Comparison of ENCODE assay signal across 13 cellular contexts in genomic region chr1:26759531-26759930, GRCh38. TPM values are rescaled to one million over a fixed set of nuclear protein-coding genes. Genes with fewer than 3 reads are reported as not detected.
A peak's percentile ranks its signal among the peaks of the same experiment; 100 is the strongest.
DNase-seq lines count a peak whose midpoint lies in the region; ATAC-seq, FAIRE-seq and TF ChIP-seq lines count a peak whose summit lies in the region.
"Had no signal": no experiment of that assay in that cellular context is flagged by ENCODE, and none has a peak within 500 bp of the region (broad histone marks: within the 10 kb centered on the region; RNA-seq: fewer than 3 reads in every experiment).

No MANE protein-coding gene starts in this region.

- TF ChIP-seq CTCF in 22Rv1 (IDR thresholded peaks at IDR 0.05) (no peak), D721Med (IDR thresholded peaks at IDR 0.05; ENCODE audit: insufficient read depth, missing control alignments) (no peak)
- no peak for TF ChIP-seq CTCF in CD8-positive, alpha-beta T cell (IDR thresholded peaks at IDR 0.05)

- intact Hi-C loops in CD8-positive, alpha-beta T cell (cut with DNase I, micrococcal nuclease) = no loop called here

- peak overlapping the region; percentile 11 for H3K27ac ChIP-seq in 22Rv1
- no peak overlapping the region for H3K27ac ChIP-seq in CD8-positive, alpha-beta T cell (ENCODE audit: low read depth, low read length)

- FAIRE-seq in D721Med (lab: Jason Lieb, UNC) = no peak

- POLR2A ChIA-PET in CD8-positive, alpha-beta T cell (lab: Charles Lee) = no interaction called here

- ATAC-seq in CD8-positive, alpha-beta T cell = no peak
- no peak for ATAC-seq in central memory CD8-positive, alpha-beta T cell (replicated peaks; ENCODE audit: extremely low read depth, poor library complexity, severe bottlenecking)
- ATAC-seq in memory B cell (ENCODE audit: low read depth) = no peak
- no peak for ATAC-seq in GM21717 (IDR thresholded peaks at IDR 0.05; ENCODE audit: unreplicated experiment)
- no peak for ATAC-seq in HG03139 (IDR thresholded peaks at IDR 0.05; ENCODE audit: unreplicated experiment)

- H3K27ac Mint-ChIP-seq in CD8-positive, alpha-beta T cell = peak overlapping the region; percentile 37
- peak overlapping the region; percentile 84 for H3K27ac Mint-ChIP-seq in central memory CD8-positive, alpha-beta T cell (ENCODE audit: low read depth)
- peak overlapping the region; percentile 60 for H3K27ac Mint-ChIP-seq in memory B cell
- H3K27ac Mint-ChIP-seq: HFFc6 had no signal

- no peaks in the 10 kb centered on the region for H3K27me3 ChIP-seq in CD8-positive, alpha-beta T cell (ENCODE audit: insufficient read depth, low read length)

- no peak overlapping the region for H3K4me3 ChIP-seq in CD8-positive, alpha-beta T cell (ENCODE audit: low read depth, low read length)

- H3K36me3 ChIP-seq in CD8-positive, alpha-beta T cell (ENCODE audit: insufficient read depth, low read length) = peaks cover 43% of the 10 kb centered on the region

- no peak overlapping the region for H3K4me3 Mint-ChIP-seq in CD8-positive, alpha-beta T cell
- no peak overlapping the region for H3K4me3 Mint-ChIP-seq in central memory CD8-positive, alpha-beta T cell
- no peak overlapping the region for H3K4me3 Mint-ChIP-seq in memory B cell
- H3K4me3 Mint-ChIP-seq: HFFc6 had no signal

- peaks cover 72% of the 10 kb centered on the region for H3K36me3 Mint-ChIP-seq in CD8-positive, alpha-beta T cell
- H3K36me3 Mint-ChIP-seq in central memory CD8-positive, alpha-beta T cell (ENCODE audit: insufficient read depth) = peaks cover 70% of the 10 kb centered on the region
- peaks cover 21% of the 10 kb centered on the region for H3K36me3 Mint-ChIP-seq in memory B cell

- H3K27me3 Mint-ChIP-seq in CD8-positive, alpha-beta T cell (ENCODE audit: low read depth) = no peaks in the 10 kb centered on the region
- H3K27me3 Mint-ChIP-seq in central memory CD8-positive, alpha-beta T cell = no peaks in the 10 kb centered on the region
- H3K27me3 Mint-ChIP-seq in memory B cell = no peaks in the 10 kb centered on the region

- CTCF ChIA-PET in CD8-positive, alpha-beta T cell (lab: Charles Lee) = interaction anchor here (0.9 to 1.6 kb wide), 4 partner anchors 15 to 66 kb away, joined by 3 to 8 read pairs (median 3); no protein-coding TSS in a partner anchor

- no peaks in the 10 kb centered on the region for H3K9me3 Mint-ChIP-seq in CD8-positive, alpha-beta T cell
- H3K9me3 Mint-ChIP-seq in central memory CD8-positive, alpha-beta T cell = no peaks in the 10 kb centered on the region
- H3K9me3 Mint-ChIP-seq in memory B cell = no peaks in the 10 kb centered on the region
- H3K9me3 Mint-ChIP-seq: HFFc6 had no signal

- no peak for DNase-seq in CD8-positive, alpha-beta T cell
- DNase-seq in central memory CD8-positive, alpha-beta T cell (ENCODE audit: low spot score in 2 of 2) = no peak
- DNase-seq in memory B cell (ENCODE audit: low spot score in 2 of 2) (no peak), D721Med (ENCODE audit: insufficient read length, low spot score) (no peak)
- DNase-seq: ACHN, DMS153, HFFc6, Karpas-422, NCI-H187 treated with DMSO at 0.1 percent for 48 hours, NCI-H446 had no signal

- peaks cover 39% of the 10 kb centered on the region for H3K4me1 Mint-ChIP-seq in CD8-positive, alpha-beta T cell (ENCODE audit: low read depth)
- peaks cover 11% of the 10 kb centered on the region for H3K4me1 Mint-ChIP-seq in central memory CD8-positive, alpha-beta T cell
- H3K4me1 Mint-ChIP-seq in memory B cell = peaks cover 8% of the 10 kb centered on the region

- H3K4me1 ChIP-seq in CD8-positive, alpha-beta T cell (ENCODE audit: insufficient read depth, low read length) = peaks cover 14% of the 10 kb centered on the region

- H3K9me3 ChIP-seq in CD8-positive, alpha-beta T cell (ENCODE audit: low read length) = no peaks in the 10 kb centered on the region

RNA-seq across cellular contexts. Expression of gene PIGV, which starts 28.2 kb away (rescaled TPM):
- total RNA-seq in CD8-positive, alpha-beta T cell = 10 to 100 TPM in 1 of 2 experiments, 1 to 10 TPM in 1; 9.5 to 12.7 TPM
